Comparison of ENCODE assay signal across 8 cellular contexts in genomic region chr3:172516318-172517214, GRCh38. TPM values are rescaled to one million over a fixed set of nuclear protein-coding genes. Genes with fewer than 3 reads are reported as not detected.
DNase-seq lines count a peak whose midpoint lies in the region; ATAC-seq, FAIRE-seq and TF ChIP-seq lines count a peak whose summit lies in the region.

No MANE protein-coding gene starts in this region.

- FAIRE-seq in frontal cortex (lab: Jason Lieb, UNC), result no peak

- no peak for ATAC-seq in GM21717 (IDR thresholded peaks at IDR 0.05; ENCODE audit: unreplicated experiment)

- H3K9me2 ChIP-seq in PC-9 (ENCODE audit: insufficient read depth), result no peaks in the 10 kb centered on the region

- CTCF ChIA-PET in PC-9 (lab: Charles Lee), result interaction anchor here (0.7 to 1.9 kb wide), 2 partner anchors 55 to 504 kb away, joined by 5 to 9 read pairs; no protein-coding TSS in a partner anchor

- H3K9me3 ChIP-seq in PC-9 (ENCODE audit: insufficient read depth, low read depth) (no peaks in the 10 kb centered on the region), parathyroid adenoma (ENCODE audit: control insufficient read depth, low read length) (no peaks in the 10 kb centered on the region)

- H3K79me2 ChIP-seq in PC-9 (ENCODE audit: low read depth) (no peaks in the 10 kb centered on the region), parathyroid adenoma (peaks cover 15% of the 10 kb centered on the region)

- H3K36me3 ChIP-seq in PC-9 (ENCODE audit: low read depth), result no peaks in the 10 kb centered on the region
- no peaks in the 10 kb centered on the region for H3K36me3 ChIP-seq in parathyroid adenoma (ENCODE audit: control insufficient read depth, insufficient read depth, low read length)

- H3K4me3 ChIP-seq in PC-9 (no peak overlapping the region), parathyroid adenoma (ENCODE audit: low read depth, low read length) (peak overlapping the region; percentile 2)

- H4K20me1 ChIP-seq in PC-9 (ENCODE audit: insufficient read depth), result no peaks in the 10 kb centered on the region

- no peak overlapping the region for H3K27ac ChIP-seq in PC-9
- peak overlapping the region; percentile 95 for H3K27ac ChIP-seq in epithelial cell of prostate
- H3K27ac ChIP-seq in parathyroid adenoma, result peak overlapping the region; percentile 97

- H3K27me3 ChIP-seq in PC-9 (ENCODE audit: insufficient read depth, low read depth) (no peaks in the 10 kb centered on the region), parathyroid adenoma (ENCODE audit: control insufficient read depth, insufficient read depth, low read length) (no peaks in the 10 kb centered on the region)

- H3K9ac ChIP-seq in parathyroid adenoma, result no peak overlapping the region

- POLR2A ChIA-PET in PC-9 (lab: Charles Lee; ENCODE audit: unreplicated experiment), result interaction anchor here (0.6 to 1.2 kb wide), 2 partner anchors 30 to 234 kb away, joined by 6 read pairs; partner anchors contain the start of gene ECT2

- no peaks in the 10 kb centered on the region for H3K4me1 ChIP-seq in PC-9 (replicated peaks; ENCODE audit: insufficient read depth)
- peaks cover 51% of the 10 kb centered on the region for H3K4me1 ChIP-seq in parathyroid adenoma

- peak; percentile 68 for DNase-seq in ELR (ENCODE audit: low read depth)
- peak in 1 of 2 experiments; percentile 61 for DNase-seq in PC-9
- peak; percentile 99 for DNase-seq in epithelial cell of prostate (ENCODE audit: low read depth, low spot score)
- no peak for DNase-seq in frontal cortex (ENCODE audit: low spot score in 2 of 2)
- no peak for DNase-seq in NCI-H187 treated with DMSO at 0.1 percent for 48 hours (lab: John Stamatoyannopoulos, UW)
- DNase-seq in cerebellar cortex (ENCODE audit: low spot score), result no peak

- TF ChIP-seq CTCF in PC-9 (conservative IDR thresholded peaks at IDR 0.05) (no peak), parathyroid adenoma (IDR thresholded peaks at IDR 0.05) (no peak)

- intact Hi-C loops in PC-9 (cut with micrococcal nuclease; ENCODE audit: unreplicated experiment), result loop anchor here (2.0 kb wide), 1 partner anchor 44 kb away; no protein-coding TSS in a partner anchor

- H2AFZ ChIP-seq in PC-9, result peak overlapping the region; percentile 1; the same call in 1 of the 2 replicates
- peak overlapping the region; percentile 31 for H2AFZ ChIP-seq in parathyroid adenoma

- BruUV-seq in PC-9 (replicated peaks; lab: Mats Ljungman, UMichigan), result no TSS peak

- H3F3A ChIP-seq in PC-9 (ENCODE audit: insufficient read depth, low read depth), result no peaks in the 10 kb centered on the region

- no peak overlapping the region for H3K4me2 ChIP-seq in PC-9
- H3K4me2 ChIP-seq in parathyroid adenoma (ENCODE audit: low read length), result peak overlapping the region; percentile 14

RNA-seq across cellular contexts. Expression of gene TNFSF10, which starts 6.7 kb away (rescaled TPM):
- total RNA-seq in PC-9 (2021), result 18.3 and 21.4 TPM in 2 replicates
- 2.9 TPM for total RNA-seq in frontal cortex

Comparison
In these comparisons a context has a peak if more than half of its experiments do, and no peak if none do; other contexts are left out.
1. DNase-seq: peak in ELR (single experiment) and epithelial cell of prostate (single experiment); none in frontal cortex (0 of 2), NCI-H187 treated with DMSO at 0.1 percent for 48 hours (single experiment) and cerebellar cortex (single experiment).